In the genomic region with DNA sequence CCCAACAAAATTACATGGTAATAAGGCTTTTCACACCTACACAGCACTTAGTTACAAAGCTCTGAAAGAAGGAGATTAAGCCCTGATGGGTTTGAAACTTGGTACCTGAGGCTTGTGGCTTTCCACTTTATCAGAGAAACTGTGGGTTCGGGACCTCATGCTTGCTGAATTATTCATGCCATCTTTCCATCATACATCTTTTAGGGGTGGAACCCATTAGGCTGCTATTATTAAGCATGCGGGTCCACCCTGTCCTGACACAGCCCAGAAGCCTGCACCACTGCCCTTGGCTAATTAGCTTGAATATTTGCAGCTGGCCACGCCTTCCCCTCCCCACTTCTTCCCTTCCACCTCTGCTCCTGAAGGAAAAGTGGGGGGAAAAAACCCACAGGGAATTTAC, we compare ENCODE assay signal across 24 cellular contexts.
DNase-seq lines count a peak whose midpoint lies in the region; ATAC-seq and TF ChIP-seq lines count a peak whose summit lies in the region.
"Had no signal": no experiment of that assay in that cellular context is flagged by ENCODE, and none has a peak within 500 bp of the region (broad histone marks: within the 10 kb centered on the region; RNA-seq: fewer than 3 reads in every experiment).

No MANE protein-coding gene starts in this region.

- H3K36me3 Mint-ChIP-seq in HFFc6 (ENCODE audit: low read depth): 0 out of 2 replicates have a peak, but pooled peaks cover 5% of the 10 kb centered on the region
- H3K36me3 Mint-ChIP-seq in central memory CD8-positive, alpha-beta T cell (ENCODE audit: insufficient read depth): no peaks in the 10 kb centered on the region
- H3K36me3 Mint-ChIP-seq in naive thymus-derived CD8-positive, alpha-beta T cell: no peaks in the 10 kb centered on the region
- H3K36me3 Mint-ChIP-seq: natural killer cell treated with Interleukin-12 subunit alpha and Interleukin-12 subunit beta and Interleukin-15 and Interleukin-18, amount 100 ng/mL, for 72 hours had no signal

- ATAC-seq in central memory CD8-positive, alpha-beta T cell (replicated peaks; ENCODE audit: extremely low read depth, poor library complexity, severe bottlenecking): no peak
- ATAC-seq in naive thymus-derived CD8-positive, alpha-beta T cell: no peak
- ATAC-seq: activated T-cell treated with anti-CD3 and anti-CD28 coated beads, Interleukin-2, amount 50 U/mL, for 4 hours; natural killer cell treated with Interleukin-12 subunit alpha and Interleukin-12 subunit beta and Interleukin-15 and Interleukin-18, amount 100 ng/mL, for 72 hours had no signal

- no peak overlapping the region for H3K4me3 ChIP-seq in BLaER1 treated with 17β-estradiol and CSF1 and Interleukin-3, amounts not matched to agents 10 nM and 100 nM
- H3K4me3 ChIP-seq: Peyer's patch, SK-N-MC had no signal

- no peak overlapping the region; a peak in 1 of 22 replicates for H3K27ac ChIP-seq in BLaER1 treated with 17β-estradiol and CSF1 and Interleukin-3, amounts not matched to agents 10 nM and 100 nM
- H3K27ac ChIP-seq: parathyroid adenoma, SK-N-MC had no signal

- H3K36me3 ChIP-seq in BLaER1 treated with 17β-estradiol and CSF1 and Interleukin-3, amounts not matched to agents 10 nM and 100 nM: no peaks in the 10 kb centered on the region
- H3K36me3 ChIP-seq: Peyer's patch had no signal

- H3K9me3 ChIP-seq in BLaER1 treated with 17β-estradiol and CSF1 and Interleukin-3, amounts not matched to agents 10 nM and 100 nM (replicated peaks in 1 of 11): peaks cover 4 to 49% (median 36%) of the 10 kb centered on the region in 11 experiments; a peak in 19 of 22 replicates
- H3K9me3 ChIP-seq: Caco-2, Peyer's patch had no signal

- H3K27me3 ChIP-seq in BLaER1 treated with 17β-estradiol and CSF1 and Interleukin-3, amounts not matched to agents 10 nM and 100 nM: no peaks in the 10 kb centered on the region
- H3K27me3 ChIP-seq: Peyer's patch had no signal

- no peak overlapping the region for H3K4me3 Mint-ChIP-seq in HFFc6
- H3K4me3 Mint-ChIP-seq in central memory CD8-positive, alpha-beta T cell: peak overlapping the region; percentile 25
- H3K4me3 Mint-ChIP-seq in naive thymus-derived CD8-positive, alpha-beta T cell: peak overlapping the region in 2 of 10 donors; percentile 20 to 66
- H3K4me3 Mint-ChIP-seq: activated naive CD4-positive, alpha-beta T cell treated with anti-CD3 and anti-CD28 coated beads for 36 hours; natural killer cell treated with Interleukin-12 subunit alpha and Interleukin-12 subunit beta and Interleukin-15 and Interleukin-18, amount 100 ng/mL, for 72 hours had no signal

- peak overlapping the region; percentile 99; the same call in 1 of the 2 replicates for H3K27ac Mint-ChIP-seq in HFFc6
- peak overlapping the region; percentile 80 for H3K27ac Mint-ChIP-seq in central memory CD8-positive, alpha-beta T cell (ENCODE audit: low read depth)
- H3K27ac Mint-ChIP-seq in naive thymus-derived CD8-positive, alpha-beta T cell: peak overlapping the region in 6 of 10 donors; percentile 20 to 61 (median 38)
- H3K27ac Mint-ChIP-seq: activated naive CD4-positive, alpha-beta T cell treated with anti-CD3 and anti-CD28 coated beads for 36 hours; natural killer cell treated with Interleukin-12 subunit alpha and Interleukin-12 subunit beta and Interleukin-15 and Interleukin-18, amount 100 ng/mL, for 72 hours had no signal

- no peak for TF ChIP-seq CTCF in HFFc6 (IDR thresholded peaks at IDR 0.05)

- H3K4me1 ChIP-seq in BLaER1 treated with 17β-estradiol and CSF1 and Interleukin-3, amounts not matched to agents 10 nM and 100 nM: peaks cover 16 to 61% (median 41%) of the 10 kb centered on the region in 10 experiments
- H3K4me1 ChIP-seq: parathyroid adenoma had no signal

- POLR2A ChIA-PET in naive thymus-derived CD8-positive, alpha-beta T cell (lab: Charles Lee): no interaction called here

- H3K9ac ChIP-seq in BLaER1 treated with 17β-estradiol and CSF1 and Interleukin-3, amounts not matched to agents 10 nM and 100 nM: no peak overlapping the region; a peak in 1 of 22 replicates
- H3K9ac ChIP-seq: parathyroid adenoma had no signal

- H3K9me3 Mint-ChIP-seq in HFFc6: no peaks in the 10 kb centered on the region; the same call in 1 of the 2 replicates
- no peaks in the 10 kb centered on the region for H3K9me3 Mint-ChIP-seq in central memory CD8-positive, alpha-beta T cell
- no peaks in the 10 kb centered on the region for H3K9me3 Mint-ChIP-seq in naive thymus-derived CD8-positive, alpha-beta T cell
- H3K9me3 Mint-ChIP-seq: activated naive CD4-positive, alpha-beta T cell treated with anti-CD3 and anti-CD28 coated beads for 36 hours; natural killer cell treated with Interleukin-12 subunit alpha and Interleukin-12 subunit beta and Interleukin-15 and Interleukin-18, amount 100 ng/mL, for 72 hours had no signal

- H3K27me3 Mint-ChIP-seq in HFFc6 (ENCODE audit: insufficient read depth): no peaks in the 10 kb centered on the region; the same call in 1 of the 2 replicates
- H3K27me3 Mint-ChIP-seq in central memory CD8-positive, alpha-beta T cell: no peaks in the 10 kb centered on the region
- no peaks in the 10 kb centered on the region for H3K27me3 Mint-ChIP-seq in naive thymus-derived CD8-positive, alpha-beta T cell
- H3K27me3 Mint-ChIP-seq: natural killer cell treated with Interleukin-12 subunit alpha and Interleukin-12 subunit beta and Interleukin-15 and Interleukin-18, amount 100 ng/mL, for 72 hours had no signal

- H3K4me1 Mint-ChIP-seq in HFFc6 (ENCODE audit: low read depth): peaks cover 60% of the 10 kb centered on the region
- peaks cover 53% of the 10 kb centered on the region for H3K4me1 Mint-ChIP-seq in central memory CD8-positive, alpha-beta T cell
- H3K4me1 Mint-ChIP-seq in naive thymus-derived CD8-positive, alpha-beta T cell: peaks cover 44 to 73% (median 57%) of the 10 kb centered on the region in 4 donors

- DNase-seq in HFFc6: no peak
- no peak for DNase-seq in central memory CD8-positive, alpha-beta T cell (ENCODE audit: low spot score in 2 of 2)
- DNase-seq in naive thymus-derived CD8-positive, alpha-beta T cell: no peak
- no peak for DNase-seq in HK-2 (ENCODE audit: unreplicated experiment)
- no peak for DNase-seq in NCI-H2081 (lab: John Stamatoyannopoulos, UW)
- no peak for DNase-seq in HCEC 1CT
- DNase-seq: activated naive CD4-positive, alpha-beta T cell treated with anti-CD3 and anti-CD28 coated beads for 36 hours; activated T-cell treated with anti-CD3 and anti-CD28 coated beads, Interleukin-2, amount 50 U/mL, for 4 hours; AML-193; Caco-2; cortex of kidney; DND-41; KG1; kidney glomerular epithelial cell; NCI-H1694; Peyer's patch; stimulated activated CD4-positive, alpha-beta T cell treated with anti-CD3 and anti-CD28 coated beads, Interleukin-2, amount 100 ng/mL, for 24 hours; stimulated activated naive CD4-positive, alpha-beta T cell treated with Interleukin-2 at 50 U/mL for 16 hours; T-helper 9 cell; trophoblast cell had no signal

- H4K20me1 ChIP-seq in BLaER1 treated with 17β-estradiol and CSF1 and Interleukin-3, amounts not matched to agents 10 nM and 100 nM: no peaks in the 10 kb centered on the region

- H3K4me2 ChIP-seq in BLaER1 treated with 17β-estradiol and CSF1 and Interleukin-3, amounts not matched to agents 10 nM and 100 nM: peak overlapping the region in 8 of 11 experiments; percentile 55 to 76 (median 73); a peak in 16 of 22 replicates

Comparison
In these comparisons a context has a peak if more than half of its experiments do, and no peak if none do; other contexts are left out.
1. H3K27ac Mint-ChIP-seq: peak in every context shown above with its lines; median percentile 99 in HFFc6; 80 in central memory CD8-positive, alpha-beta T cell; 38 in naive thymus-derived CD8-positive, alpha-beta T cell.